ENCODE assay signal across 7 cellular contexts in the genomic region with DNA sequence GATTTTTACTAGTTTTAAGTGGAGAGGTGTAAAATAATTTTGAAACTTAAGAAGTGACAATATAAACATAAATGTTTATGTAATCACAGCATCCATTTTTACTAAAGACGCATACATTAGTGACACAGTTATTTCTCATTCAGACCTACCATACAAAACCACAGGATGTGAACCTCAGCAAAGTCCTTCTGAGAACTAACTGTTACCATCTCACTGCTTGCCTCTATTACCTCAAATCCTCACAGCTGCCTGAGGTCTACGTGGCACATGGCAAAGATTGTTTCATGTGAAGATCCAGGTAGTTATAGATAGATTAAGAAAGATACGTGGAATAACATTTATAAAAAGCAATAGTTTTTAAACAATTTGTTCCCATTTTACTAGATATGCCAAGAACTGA.
"Had no signal": no experiment of that assay in that cellular context is flagged by ENCODE, and none has a peak within 500 bp of the region (broad histone marks: within the 10 kb centered on the region; RNA-seq: fewer than 3 reads in every experiment).

No MANE protein-coding gene starts in this region.

- ATAC-seq: GM12878 had no signal

- DNase-seq: GDM1 had no signal

- FAIRE-seq: G401.6, GM12878, GM12891, GM12892, GM18507, GM19239 had no signal

- H3K4me3 ChIP-seq: GM12878 had no signal
